ENCODE assay signal across 9 cellular contexts in genomic region chr9:133737071-133737773, GRCh38. TPM values are rescaled to one million over a fixed set of nuclear protein-coding genes. Genes with fewer than 3 reads are reported as not detected.
A peak's percentile ranks its signal among the peaks of the same experiment; 100 is the strongest.
DNase-seq lines count a peak whose midpoint lies in the region; ATAC-seq and TF ChIP-seq lines count a peak whose summit lies in the region.
"Had no signal": no experiment of that assay in that cellular context is flagged by ENCODE, and none has a peak within 500 bp of the region (broad histone marks: within the 10 kb centered on the region; RNA-seq: fewer than 3 reads in every experiment).

No MANE protein-coding gene starts in this region.

- no peaks in the 10 kb centered on the region for H4K20me1 ChIP-seq in HCT116 (ENCODE audit: insufficient read depth)
- no peaks in the 10 kb centered on the region for H4K20me1 ChIP-seq in neural progenitor cell (ENCODE audit: low read depth)

- H3K79me2 ChIP-seq in ACC112 (ENCODE audit: control insufficient read depth, insufficient read depth, low read length, unreplicated experiment) = no peaks in the 10 kb centered on the region
- no peaks in the 10 kb centered on the region for H3K79me2 ChIP-seq in HCT116 (ENCODE audit: insufficient read depth, low read length)
- no peaks in the 10 kb centered on the region for H3K79me2 ChIP-seq in neural progenitor cell (ENCODE audit: low read depth)

- ATAC-seq in HCT116 (no peak), HG02763 (IDR thresholded peaks at IDR 0.05; ENCODE audit: unreplicated experiment) (no peak), HG02870 (IDR thresholded peaks at IDR 0.05; ENCODE audit: unreplicated experiment) (no peak), HG03442 (IDR thresholded peaks at IDR 0.05; ENCODE audit: unreplicated experiment) (no peak)

- TF ChIP-seq POLR2A in HCT116 (IDR thresholded peaks at IDR 0.05; ENCODE audit: borderline replicate concordance, extremely low read depth, insufficient read depth, insufficient read length) (no peak), spleen (IDR thresholded peaks at IDR 0.05) (no peak)

- POLR2A ChIA-PET in HCT116 (lab: Charles Lee) = no interaction called here

- H3K27ac Mint-ChIP-seq in dendritic cell treated with granulocyte-macrophage colony-stimulating factor and Interleukin-4, amounts not matched to agents 40 ng/mL and 50 ng/mL, for 4 days = peak overlapping the region; percentile 62
- no peak overlapping the region for H3K27ac Mint-ChIP-seq in neural progenitor cell

- no peaks in the 10 kb centered on the region for H3K9me3 ChIP-seq in HCT116 (ENCODE audit: control insufficient read depth in 1 of 2, insufficient read depth in 1 of 2, low read depth in 1 of 2, low read length in 2 of 2)
- no peaks in the 10 kb centered on the region for H3K9me3 ChIP-seq in neural progenitor cell (ENCODE audit: low read depth)
- H3K9me3 ChIP-seq in spleen = no peaks in the 10 kb centered on the region

- peaks cover 29% of the 10 kb centered on the region for H3K27me3 Mint-ChIP-seq in dendritic cell treated with granulocyte-macrophage colony-stimulating factor and Interleukin-4, amounts not matched to agents 40 ng/mL and 50 ng/mL, for 4 days
- H3K27me3 Mint-ChIP-seq in neural progenitor cell (ENCODE audit: insufficient read depth, low read depth) = peaks cover 5% of the 10 kb centered on the region

- H3F3A ChIP-seq in neural progenitor cell (ENCODE audit: low read depth) = no peaks in the 10 kb centered on the region

- no peaks in the 10 kb centered on the region for H3K36me3 Mint-ChIP-seq in dendritic cell treated with granulocyte-macrophage colony-stimulating factor and Interleukin-4, amounts not matched to agents 40 ng/mL and 50 ng/mL, for 4 days (ENCODE audit: low read depth)
- no peaks in the 10 kb centered on the region for H3K36me3 Mint-ChIP-seq in neural progenitor cell

- DNase-seq in HCT116 (ENCODE audit: low read depth, low spot score) (no peak), neural progenitor cell (ENCODE audit: low spot score) (peak; percentile 1), spleen (no peak)
- DNase-seq: HCEC 1CT had no signal

- no peaks in the 10 kb centered on the region for H3K27me3 ChIP-seq in ACC112 (ENCODE audit: insufficient read depth, low read length)
- no peaks in the 10 kb centered on the region for H3K27me3 ChIP-seq in HCT116 (ENCODE audit: insufficient read depth, low read length)
- no peaks in the 10 kb centered on the region for H3K27me3 ChIP-seq in neural progenitor cell
- H3K27me3 ChIP-seq in spleen (replicated peaks in 1 of 7) = peaks cover 0 to 41% (median 0%) of the 10 kb centered on the region in 7 donors

- H3K9ac ChIP-seq in HCT116 (ENCODE audit: low read length) (0 out of 2 replicates have a peak overlapping the region, but pooled peaks have one; percentile 30), neural progenitor cell (no peak overlapping the region)

- no peaks in the 10 kb centered on the region for H3K36me3 ChIP-seq in ACC112 (ENCODE audit: insufficient read depth, low read length)
- H3K36me3 ChIP-seq in HCT116 (ENCODE audit: control insufficient read depth in 1 of 2, insufficient read depth in 2 of 2, low read length in 2 of 2) = no peaks in the 10 kb centered on the region
- H3K36me3 ChIP-seq in neural progenitor cell = no peaks in the 10 kb centered on the region
- H3K36me3 ChIP-seq in spleen = no peaks in the 10 kb centered on the region

- H3K9me3 Mint-ChIP-seq in dendritic cell treated with granulocyte-macrophage colony-stimulating factor and Interleukin-4, amounts not matched to agents 40 ng/mL and 50 ng/mL, for 4 days = no peaks in the 10 kb centered on the region
- no peaks in the 10 kb centered on the region for H3K9me3 Mint-ChIP-seq in neural progenitor cell

- TF ChIP-seq CTCF in HCT116 (IDR thresholded peaks at IDR 0.05 in 2 of 3, conservative IDR thresholded peaks at IDR 0.05 in 1 of 3; ENCODE audit: borderline replicate concordance in 1 of 3, insufficient read depth in 1 of 3, low read depth in 2 of 3, low read length in 2 of 3) = no peak
- no peak for TF ChIP-seq CTCF in neural progenitor cell (IDR thresholded peaks at IDR 0.05)
- no peak for TF ChIP-seq CTCF in spleen (IDR thresholded peaks at IDR 0.05 in 8 of 11, conservative IDR thresholded peaks at IDR 0.05 in 3 of 11)

- H3K4me3 ChIP-seq in ACC112 (ENCODE audit: low read depth, low read length) (peak overlapping the region; percentile 76), HCT116 (replicated peaks in 1 of 2; ENCODE audit: low read depth in 1 of 2, low read length in 2 of 2) (peak overlapping the region; percentile 45 to 55; a peak in 3 of 4 replicates), neural progenitor cell (no peak overlapping the region), spleen (peak overlapping the region in 2 of 8 donors; percentile 33 to 66)

- TF ChIP-seq RAD21 in HCT116 (IDR thresholded peaks at IDR 0.05; ENCODE audit: low read depth) = no peak

- 69 to 84% (median 75%) methylated on average over 10 to 15 of the region's 15 CpGs for WGBS in spleen, 5 donors

- RAD21 ChIA-PET in HCT116 (lab: Charles Lee; ENCODE audit: low non-redundant PET in 1 of 2, low total read pairs in 2 of 2, uncharacterized antibody in 2 of 2, unreplicated experiment in 2 of 2) = no interaction called here

- H3K9me2 ChIP-seq in HCT116 (ENCODE audit: insufficient read depth) = no peaks in the 10 kb centered on the region

- BruUV-seq in HCT116 (replicated peaks; lab: Mats Ljungman, UMichigan) = no TSS peak

- intact Hi-C loops in HCT116 (cut with micrococcal nuclease) = no loop called here
- intact Hi-C loops in dendritic cell treated with granulocyte-macrophage colony-stimulating factor and Interleukin-4, amounts not matched to agents 40 ng/mL and 50 ng/mL, for 4 days (cut with micrococcal nuclease) = no loop called here
- intact Hi-C loops in spleen (cut with DNase I; ENCODE audit: low total_unique reads) = no loop called here

- H3K4me2 ChIP-seq in HCT116 (ENCODE audit: low read length) (peak overlapping the region; percentile 81), neural progenitor cell (peak overlapping the region; percentile 71)

- peaks cover 9% of the 10 kb centered on the region for H3K4me1 ChIP-seq in ACC112 (ENCODE audit: control insufficient read depth, insufficient read depth, low read length, unreplicated experiment)
- H3K4me1 ChIP-seq in HCT116 (ENCODE audit: control insufficient read depth in 1 of 2, insufficient read depth in 2 of 2, low read length in 2 of 2) = peaks cover 5 to 13% of the 10 kb centered on the region in 2 experiments; a peak in 3 of 4 replicates
- peaks cover 19% of the 10 kb centered on the region for H3K4me1 ChIP-seq in neural progenitor cell
- H3K4me1 ChIP-seq in spleen = peaks cover 0 to 39% (median 25%) of the 10 kb centered on the region in 6 donors

- peaks cover 20% of the 10 kb centered on the region for H3K4me1 Mint-ChIP-seq in dendritic cell treated with granulocyte-macrophage colony-stimulating factor and Interleukin-4, amounts not matched to agents 40 ng/mL and 50 ng/mL, for 4 days (ENCODE audit: low read depth)
- peaks cover 21% of the 10 kb centered on the region for H3K4me1 Mint-ChIP-seq in neural progenitor cell

- no peak overlapping the region for H3K27ac ChIP-seq in ACC112 (ENCODE audit: low read depth, low read length)
- H3K27ac ChIP-seq in HCT116 (ENCODE audit: low read depth, low read length) = peak overlapping the region; percentile 36; the same call in 1 of the 2 replicates
- no peak overlapping the region for H3K27ac ChIP-seq in neural progenitor cell
- H3K27ac ChIP-seq in spleen = no peak overlapping the region

- CTCF ChIA-PET in HCT116 (lab: Charles Lee) = no interaction called here

- H2AFZ ChIP-seq in ACC112 (ENCODE audit: low read length, unreplicated experiment) (no peak overlapping the region), HCT116 (ENCODE audit: low read depth, low read length, poor library complexity, severe bottlenecking) (no peak overlapping the region), neural progenitor cell (replicated peaks) (no peak overlapping the region)

- peak overlapping the region; percentile 67 for H3K4me3 Mint-ChIP-seq in dendritic cell treated with granulocyte-macrophage colony-stimulating factor and Interleukin-4, amounts not matched to agents 40 ng/mL and 50 ng/mL, for 4 days
- H3K4me3 Mint-ChIP-seq in neural progenitor cell = peak overlapping the region; percentile 77

TF ChIP-seq in HCT116, 20 proteins besides CTCF, POLR2A, EP300 and RAD21:
- TF ChIP-seq EZH2 (IDR thresholded peaks at IDR 0.05) = no peak
- TF ChIP-seq ZFX (IDR thresholded peaks at IDR 0.05) = no peak
- no peak for TF ChIP-seq EGR1 (IDR thresholded peaks at IDR 0.05; ENCODE audit: low read depth)

RNA-seq across cellular contexts. Expression of gene SARDH, which starts 0.9 kb away (rescaled TPM):
- total RNA-seq in HCT116 (2021; ENCODE audit: unreplicated experiment) (5.6 TPM), neural progenitor cell (ENCODE audit: low replicate concordance) (3.9 and 9.2 TPM in 2 replicates), spleen (1 to 10 TPM; 1.0 to 4.5 (median 3.1) TPM)
- 4.7 and 5.0 TPM in 2 replicates for polyA plus RNA-seq in HCT116 (2012)
- polyA plus RNA-seq in spleen = 1 to 10 TPM; 1.3 to 1.5 (median 1.5) TPM
